Comparison of ENCODE assay signal across 9 cellular contexts in genomic region chr4:168514249-168514852, GRCh38.
A peak's percentile ranks its signal among the peaks of the same experiment; 100 is the strongest.
DNase-seq lines count a peak whose midpoint lies in the region; TF ChIP-seq lines count a peak whose summit lies in the region.
"Had no signal": no experiment of that assay in that cellular context is flagged by ENCODE, and none has a peak within 500 bp of the region (broad histone marks: within the 10 kb centered on the region; RNA-seq: fewer than 3 reads in every experiment).

No MANE protein-coding gene starts in this region.

- TF ChIP-seq CTCF in WERI-Rb-1 (IDR thresholded peaks at IDR 0.05; ENCODE audit: low read depth, low read length), result no peak

- DNase-seq in NCI-H2227 (lab: John Stamatoyannopoulos, UW; ENCODE audit: unreplicated experiment) (peak; percentile 10), NCI-H2227 treated with DMSO at 0.1 percent for 48 hours (lab: John Stamatoyannopoulos, UW) (no peak), NCI-H748 (lab: John Stamatoyannopoulos, UW; ENCODE audit: unreplicated experiment) (peak; percentile 30), erythroblast (lab: John Stamatoyannopoulos, UW) (peak; percentile 19 to 49), smooth muscle cell of the brain vasculature (ENCODE audit: low read depth, low spot score) (peak; percentile 24), GF-D8 (lab: John Stamatoyannopoulos, UW) (no peak), WERI-Rb-1 (no peak)
- no peak for DNase-seq in NK-92 treated with Interleukin-12 subunit alpha and Interleukin-12 subunit beta, amount 100 ng/mL, for 24 hours (lab: John Stamatoyannopoulos, UW)
- DNase-seq: naive B cell had no signal

- H3K36me3 ChIP-seq in WERI-Rb-1, result no peaks in the 10 kb centered on the region

- no peaks in the 10 kb centered on the region for H3K9me3 ChIP-seq in WERI-Rb-1 (ENCODE audit: severe bottlenecking)

- no peak overlapping the region for H3K27ac ChIP-seq in WERI-Rb-1

- no peak for TF ChIP-seq POLR2A in erythroblast (IDR thresholded peaks at IDR 0.05; ENCODE audit: low read length)

- no peaks in the 10 kb centered on the region for H3K27me3 ChIP-seq in WERI-Rb-1 (ENCODE audit: insufficient read depth, low read depth, severe bottlenecking)

- H3K4me3 ChIP-seq in WERI-Rb-1 (ENCODE audit: low read depth, low read length), result no peak overlapping the region

Comparison
In these comparisons a context has a peak if more than half of its experiments do, and no peak if none do; other contexts are left out.
1. DNase-seq: peak in NCI-H2227 (single experiment), NCI-H748 (single experiment), erythroblast (2 of 2) and smooth muscle cell of the brain vasculature (single experiment); none in NCI-H2227 treated with DMSO at 0.1 percent for 48 hours (single experiment), GF-D8 (single experiment), NK-92 treated with Interleukin-12 subunit alpha and Interleukin-12 subunit beta, amount 100 ng/mL, for 24 hours (single experiment) and WERI-Rb-1 (single experiment).